Comparison of ENCODE assay signal across 27 cellular contexts in genomic region chr6:106529438-106529837, GRCh38.
DNase-seq lines count a peak whose midpoint lies in the region; ATAC-seq, FAIRE-seq and TF ChIP-seq lines count a peak whose summit lies in the region.
"Had no signal": no experiment of that assay in that cellular context is flagged by ENCODE, and none has a peak within 500 bp of the region (broad histone marks: within the 10 kb centered on the region; RNA-seq: fewer than 3 reads in every experiment).

No MANE protein-coding gene starts in this region.

- no peak overlapping the region for H3K4me3 ChIP-seq in A549
- H3K4me3 ChIP-seq: HAP-1, lung, spleen, thoracic aorta had no signal

- peak overlapping the region; percentile 85 to 87; a peak in 5 of 6 replicates for H3K27ac ChIP-seq in A549
- H3K27ac ChIP-seq: spleen, thoracic aorta had no signal

- no peaks in the 10 kb centered on the region for H3K9me3 Mint-ChIP-seq in Calu3 (ENCODE audit: low read depth, unreplicated experiment)
- H3K9me3 Mint-ChIP-seq in T-cell, result no peaks in the 10 kb centered on the region

- no peak for FAIRE-seq in A549 (lab: Jason Lieb, UNC)
- FAIRE-seq: D721Med, GM12891, kidney had no signal

- H3K4me1 Mint-ChIP-seq in Calu3 (ENCODE audit: low read depth, unreplicated experiment), result peaks cover 64% of the 10 kb centered on the region
- peaks cover 58 to 83% (median 77%) of the 10 kb centered on the region in 3 donors for H3K4me1 Mint-ChIP-seq in T-cell

- CTCF ChIA-PET in A549 (lab: Yijun Ruan, JAX), result no interaction called here
- CTCF ChIA-PET in Calu3 (lab: Charles Lee), result no interaction called here
- CTCF ChIA-PET in T-cell (lab: Charles Lee), result interaction anchor here in 1 of 2 donors (2.3 kb wide), 1 partner anchor 17 kb away, joined by 12 read pairs; no protein-coding TSS in a partner anchor

- intact Hi-C loops in Calu3 (cut with micrococcal nuclease; ENCODE audit: unreplicated experiment), result no loop called here

- DNase-seq in A549 (ENCODE audit: low read depth in 1 of 2, low spot score in 1 of 2) (no peak), Calu3 (no peak), T-cell (no peak), iris pigment epithelial cell (ENCODE audit: low read depth) (peak; percentile 31), RPMI8226 (no peak)
- DNase-seq: activated CD4-positive, alpha-beta T cell treated with anti-CD3 and anti-CD28 coated beads, Interleukin-2, amount 50 U/mL, for 48 hours; activated naive CD4-positive, alpha-beta T cell treated with Interleukin-2 at 50 U/mL for 16 hours; activated T-cell treated with anti-CD3 and anti-CD28 coated beads for 4 hours; anterior cingulate cortex; central memory CD4-positive, alpha-beta T cell; dermis blood vessel endothelial cell; kidney; NCI-H1092 treated with DMSO at 0.1 percent for 48 hours; NCI-H1930; NCI-H2227 treated with DMSO at 0.1 percent for 48 hours; nucleus accumbens; spleen; stimulated activated CD4-positive, alpha-beta T cell treated with anti-CD3 and anti-CD28 coated beads, Interleukin-4, amount 100 ng/mL, for 1 hour; stimulated activated naive CD4-positive, alpha-beta T cell; T1000 had no signal

- H3K4me3 Mint-ChIP-seq in Calu3 (ENCODE audit: low read depth, unreplicated experiment) (no peak overlapping the region), T-cell (no peak overlapping the region)

- TF ChIP-seq CTCF in A549 (IDR thresholded peaks at IDR 0.05), result no peak
- TF ChIP-seq CTCF in Calu3 (IDR thresholded peaks at IDR 0.05; ENCODE audit: unreplicated experiment), result no peak

- peaks cover 51% of the 10 kb centered on the region for H3K4me1 ChIP-seq in A549

- H3K9me3 ChIP-seq in A549, result no peaks in the 10 kb centered on the region
- H3K9me3 ChIP-seq: HAP-1, spleen, thoracic aorta had no signal

- ATAC-seq in A549 (no peak), T-cell (replicated peaks in 1 of 4) (no peak), GM21529 (IDR thresholded peaks at IDR 0.05; ENCODE audit: unreplicated experiment) (no peak), GM18873 (IDR thresholded peaks at IDR 0.05; ENCODE audit: low FRiP score, unreplicated experiment) (no peak)

- H3K27ac Mint-ChIP-seq in Calu3 (ENCODE audit: unreplicated experiment), result peak overlapping the region; percentile 64
- peak overlapping the region; percentile 39 to 45 for H3K27ac Mint-ChIP-seq in T-cell

- H3K4me2 ChIP-seq in A549, result peak overlapping the region; percentile 4; the same call in 2 of the 3 replicates

- BruUV-seq in Calu3 (replicated peaks; lab: Mats Ljungman, UMichigan), result no TSS peak

- peaks cover 27% of the 10 kb centered on the region for H3K36me3 Mint-ChIP-seq in Calu3 (ENCODE audit: insufficient read depth, unreplicated experiment)
- peaks cover 69% of the 10 kb centered on the region for H3K36me3 Mint-ChIP-seq in T-cell

- H3K27me3 Mint-ChIP-seq in Calu3 (ENCODE audit: unreplicated experiment) (no peaks in the 10 kb centered on the region), T-cell (no peaks in the 10 kb centered on the region)

- POLR2A ChIA-PET in A549 (lab: Yijun Ruan, JAX), result no interaction called here
- POLR2A ChIA-PET in T-cell (lab: Charles Lee), result no interaction called here

- no peak for TF ChIP-seq EP300 in A549 (IDR thresholded peaks at IDR 0.05)

- TF ChIP-seq RAD21 in A549 (conservative IDR thresholded peaks at IDR 0.05 in 1 of 2, IDR thresholded peaks at IDR 0.05 in 1 of 2), result no peak

- TF ChIP-seq POLR2A in A549 (IDR thresholded peaks at IDR 0.05; ENCODE audit: low read length), result no peak

- WGBS in A549 (ENCODE audit: missing lambda C conversion rate), result 50% methylated on average over 3 of the region's 3 CpGs

TF ChIP-seq in A549, 52 proteins besides CTCF, POLR2A, EP300 and RAD21:
- TF ChIP-seq ELK1 (IDR thresholded peaks at IDR 0.05; ENCODE audit: low read depth, low read length) (no peak), ZNF302 (CRISPR knock-in tag; IDR thresholded peaks at IDR 0.05) (no peak), CHD4 (IDR thresholded peaks at IDR 0.05; ENCODE audit: borderline replicate concordance) (no peak), SMC3 (IDR thresholded peaks at IDR 0.05) (no peak), GATA3 (IDR thresholded peaks at IDR 0.05; ENCODE audit: borderline replicate concordance) (no peak), NR3C1 (IDR thresholded peaks at IDR 0.05) (no peak), HDAC2 (IDR thresholded peaks at IDR 0.05) (no peak), CBX8 (IDR thresholded peaks at IDR 0.05) (no peak), JUNB (IDR thresholded peaks at IDR 0.05) (no peak), HOXB13 (CRISPR knock-in tag; IDR thresholded peaks at IDR 0.05; ENCODE audit: low read depth) (no peak), E2F6 (IDR thresholded peaks at IDR 0.05; ENCODE audit: borderline replicate concordance, low read depth) (no peak), TFCP2L1 (CRISPR knock-in tag; IDR thresholded peaks at IDR 0.05) (no peak), CEBPB (IDR thresholded peaks at IDR 0.05) (no peak), KDM5A (IDR thresholded peaks at IDR 0.05) (no peak), RARB (CRISPR knock-in tag; IDR thresholded peaks at IDR 0.05) (no peak), CBX2 (IDR thresholded peaks at IDR 0.05; ENCODE audit: borderline replicate concordance, low read depth) (no peak), HES2 (IDR thresholded peaks at IDR 0.05) (no peak), RNF2 (IDR thresholded peaks at IDR 0.05; ENCODE audit: borderline replicate concordance, low read depth) (no peak)
TF ChIP-seq in A549: peak in this region for 0.
